ENCODE assay signal across 24 cellular contexts in the genomic region with DNA sequence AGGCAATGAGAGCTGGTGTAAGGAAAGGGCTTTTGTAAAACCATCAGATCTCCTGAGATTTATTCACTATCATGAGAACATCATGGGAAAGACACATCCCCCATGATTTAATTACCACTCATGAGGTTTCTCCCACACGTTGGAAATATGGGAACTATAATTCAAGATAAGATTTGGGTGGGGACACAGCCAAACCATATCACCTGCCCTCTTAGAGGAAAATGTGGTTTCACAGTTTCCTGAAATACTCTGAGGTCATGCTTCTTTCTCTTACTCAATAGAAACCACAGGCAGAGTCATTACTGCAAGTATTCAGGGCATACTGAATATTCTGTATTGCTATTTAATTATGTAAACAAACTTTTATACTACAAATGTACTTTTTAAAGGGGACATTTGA.
DNase-seq lines count a peak whose midpoint lies in the region; ATAC-seq, FAIRE-seq and TF ChIP-seq lines count a peak whose summit lies in the region.
"Had no signal": no experiment of that assay in that cellular context is flagged by ENCODE, and none has a peak within 500 bp of the region (broad histone marks: within the 10 kb centered on the region; RNA-seq: fewer than 3 reads in every experiment).

No MANE protein-coding gene starts in this region.

- H3K4me3 Mint-ChIP-seq in astrocyte (ENCODE audit: unreplicated experiment) (no peak overlapping the region), H9 (no peak overlapping the region)
- no peak overlapping the region for H3K4me3 Mint-ChIP-seq in effector memory CD8-positive, alpha-beta T cell
- H3K4me3 Mint-ChIP-seq: activated CD4-positive, alpha-beta T cell treated with anti-CD3 and anti-CD28 coated beads for 36 hours; activated CD8-positive, alpha-beta memory T cell treated with anti-CD3 and anti-CD28 coated beads, Interleukin-2, amount 10 ng/mL, durations not matched to agents 7 days and 5 days; central memory CD8-positive, alpha-beta T cell; mesothelial cell of epicardium; neural crest cell; stimulated activated memory B cell treated with anti-CD40 and anti-IgM and Interleukin-4, amounts not matched to agents 10 μg/mL and 1 μg/mL and 100 μg/mL, for 72 hours; T-helper 2 cell treated with Interferon-gamma antibody and Interleukin-4, amounts not matched to agents 5 μg/mL and 100 μg/mL, for 36 hours had no signal

- H4K20me1 ChIP-seq in astrocyte (ENCODE audit: insufficient read depth, low read length) (no peaks in the 10 kb centered on the region), H9 (ENCODE audit: control insufficient read depth, insufficient read depth, insufficient read length) (no peaks in the 10 kb centered on the region)

- H3K79me1 ChIP-seq in H9 (ENCODE audit: insufficient read depth, low read depth, low read length, poor library complexity, severe bottlenecking), result no peaks in the 10 kb centered on the region

- H3K9me3 Mint-ChIP-seq in astrocyte (ENCODE audit: unreplicated experiment) (no peaks in the 10 kb centered on the region), H9 (no peaks in the 10 kb centered on the region; a peak in 1 of 5 replicates)
- peaks cover 0 to 6% of the 10 kb centered on the region in 2 donors for H3K9me3 Mint-ChIP-seq in effector memory CD8-positive, alpha-beta T cell
- H3K9me3 Mint-ChIP-seq: mesothelial cell of epicardium, neural crest cell had no signal

- H4K5ac ChIP-seq in H9 (ENCODE audit: insufficient read length, low read depth, low read length), result no peak overlapping the region

- no peak overlapping the region for H4K91ac ChIP-seq in H9 (ENCODE audit: insufficient read length, low read depth, low read length)

- H3K79me2 ChIP-seq in astrocyte (ENCODE audit: insufficient read depth, low read length), result no peaks in the 10 kb centered on the region
- no peaks in the 10 kb centered on the region for H3K79me2 ChIP-seq in H9 (ENCODE audit: insufficient read depth, low read length)

- no peak overlapping the region for H2BK20ac ChIP-seq in H9 (ENCODE audit: low read depth, low read length, poor library complexity, severe bottlenecking)

- no peak for ATAC-seq in GM18520 (IDR thresholded peaks at IDR 0.05; ENCODE audit: unreplicated experiment)
- no peak for ATAC-seq in effector memory CD8-positive, alpha-beta T cell (replicated peaks)
- ATAC-seq: activated CD4-positive, alpha-beta T cell treated with anti-CD3 and anti-CD28 coated beads for 36 hours; activated CD8-positive, alpha-beta memory T cell treated with anti-CD3 and anti-CD28 coated beads, Interleukin-2, amount 10 ng/mL, durations not matched to agents 7 days and 5 days; stimulated activated memory B cell treated with anti-CD40 and anti-IgM and Interleukin-4, amounts not matched to agents 10 μg/mL and 1 μg/mL and 100 μg/mL, for 72 hours had no signal

- DNase-seq in GDM1 (lab: John Stamatoyannopoulos, UW) (peak; percentile 0), NCI-H226 (peak; percentile 70), astrocyte (ENCODE audit: low read depth) (peak; percentile 76), foreskin fibroblast (peak; percentile 1 to 2), NCI-H2107 (lab: John Stamatoyannopoulos, UW) (no peak), H9 (no peak)
- DNase-seq in effector memory CD8-positive, alpha-beta T cell, result no peak
- DNase-seq: ACHN; activated CD4-positive, alpha-beta T cell treated with anti-CD3 and anti-CD28 coated beads for 36 hours; activated CD8-positive, alpha-beta memory T cell treated with anti-CD3 and anti-CD28 coated beads, Interleukin-2, amount 10 ng/mL, durations not matched to agents 7 days and 5 days; effector CD8-positive, alpha-beta T cell; kidney glomerular epithelial cell; NCI-H1092 treated with DMSO at 0.1 percent for 48 hours; NCI-H526; PC-9; SJCRH30 had no signal

- H3K14ac ChIP-seq in H9 (ENCODE audit: insufficient read depth, low read length), result no peak overlapping the region

- no peak overlapping the region for H3K18ac ChIP-seq in H9 (ENCODE audit: insufficient read length, low read depth, low read length)

- H3K23ac ChIP-seq in H9 (ENCODE audit: insufficient read length, low read depth, low read length), result no peak overlapping the region

- no CpG with 5 or more reads among the region's 1 CpG for WGBS in H9 (ENCODE audit: extremely low coverage, insufficient read length, low lambda C conversion rate)

- H3K4me3 ChIP-seq in astrocyte (ENCODE audit: insufficient read depth, low read depth, low read length) (no peak overlapping the region), foreskin fibroblast (ENCODE audit: low read depth in 1 of 2, low read length in 2 of 2) (no peak overlapping the region)
- H3K4me3 ChIP-seq: PC-9, SJCRH30 had no signal

- no peak overlapping the region for H3K4ac ChIP-seq in H9 (ENCODE audit: low read depth, low read length)

- H2AK5ac ChIP-seq in H9 (ENCODE audit: insufficient read length, low read length), result no peak overlapping the region

- H3K23me2 ChIP-seq in H9 (ENCODE audit: insufficient read length, low read depth, low read length, poor library complexity, severe bottlenecking), result no peaks in the 10 kb centered on the region

- no peak overlapping the region for H2BK12ac ChIP-seq in H9 (ENCODE audit: insufficient read length, low read depth, low read length)

- H3K36me3 ChIP-seq in astrocyte (ENCODE audit: insufficient read depth, low read length), result no peaks in the 10 kb centered on the region
- H3K36me3 ChIP-seq: SJCRH30 had no signal

- H3K4me2 ChIP-seq in astrocyte (ENCODE audit: low read length), result no peak overlapping the region
- no peak overlapping the region for H3K4me2 ChIP-seq in H9 (ENCODE audit: insufficient read depth, insufficient read length, low read length)
- H3K4me2 ChIP-seq: PC-9 had no signal

- peaks cover 2% of the 10 kb centered on the region for H3K4me1 Mint-ChIP-seq in astrocyte (ENCODE audit: low read depth, unreplicated experiment)
- peaks cover 4% of the 10 kb centered on the region in 2 experiments for H3K4me1 Mint-ChIP-seq in H9
- no peaks in the 10 kb centered on the region for H3K4me1 Mint-ChIP-seq in effector memory CD8-positive, alpha-beta T cell (ENCODE audit: low read depth in 2 of 2)
- H3K4me1 Mint-ChIP-seq: activated CD4-positive, alpha-beta T cell treated with anti-CD3 and anti-CD28 coated beads for 36 hours; activated CD8-positive, alpha-beta memory T cell treated with anti-CD3 and anti-CD28 coated beads, Interleukin-2, amount 10 ng/mL, durations not matched to agents 7 days and 5 days; central memory CD8-positive, alpha-beta T cell; mesothelial cell of epicardium; neural crest cell; stimulated activated memory B cell treated with anti-CD40 and anti-IgM and Interleukin-4, amounts not matched to agents 10 μg/mL and 1 μg/mL and 100 μg/mL, for 72 hours had no signal

- no peak overlapping the region for H3K27ac ChIP-seq in astrocyte (ENCODE audit: low read depth, low read length)
- H3K27ac ChIP-seq in H9 (ENCODE audit: insufficient read length, low read depth, low read length), result no peak overlapping the region
- H3K27ac ChIP-seq: C4-2B, PC-9, SJCRH30 had no signal

- no peak overlapping the region for H3K56ac ChIP-seq in H9 (ENCODE audit: insufficient read length, low read depth, low read length)

- no peak overlapping the region for H2BK120ac ChIP-seq in H9 (ENCODE audit: low read depth, low read length, poor library complexity, severe bottlenecking)

- H3K36me3 Mint-ChIP-seq in astrocyte (ENCODE audit: low read depth, unreplicated experiment), result no peaks in the 10 kb centered on the region
- H3K36me3 Mint-ChIP-seq in H9 (ENCODE audit: insufficient read depth in 1 of 3, low read depth in 3 of 3), result no peaks in the 10 kb centered on the region
- H3K36me3 Mint-ChIP-seq in effector memory CD8-positive, alpha-beta T cell (ENCODE audit: insufficient read depth), result no peaks in the 10 kb centered on the region
- H3K36me3 Mint-ChIP-seq: activated CD8-positive, alpha-beta memory T cell treated with anti-CD3 and anti-CD28 coated beads, Interleukin-2, amount 10 ng/mL, durations not matched to agents 7 days and 5 days; mesothelial cell of epicardium; stimulated activated memory B cell treated with anti-CD40 and anti-IgM and Interleukin-4, amounts not matched to agents 10 μg/mL and 1 μg/mL and 100 μg/mL, for 72 hours had no signal

- no peak overlapping the region for H2BK5ac ChIP-seq in H9 (ENCODE audit: insufficient read length, low read length)

- H3T11ph ChIP-seq in H9 (ENCODE audit: low read length), result no peak overlapping the region

- H3K27me3 Mint-ChIP-seq in astrocyte (ENCODE audit: low read depth, unreplicated experiment) (no peaks in the 10 kb centered on the region), H9 (ENCODE audit: low read depth) (no peaks in the 10 kb centered on the region)
- H3K27me3 Mint-ChIP-seq in effector memory CD8-positive, alpha-beta T cell, result no peaks in the 10 kb centered on the region
- H3K27me3 Mint-ChIP-seq: activated CD4-positive, alpha-beta T cell treated with anti-CD3 and anti-CD28 coated beads for 36 hours; activated CD8-positive, alpha-beta memory T cell treated with anti-CD3 and anti-CD28 coated beads, Interleukin-2, amount 10 ng/mL, durations not matched to agents 7 days and 5 days; central memory CD8-positive, alpha-beta T cell; stimulated activated memory B cell treated with anti-CD40 and anti-IgM and Interleukin-4, amounts not matched to agents 10 μg/mL and 1 μg/mL and 100 μg/mL, for 72 hours had no signal

- H3K9ac ChIP-seq in astrocyte (ENCODE audit: low read length) (no peak overlapping the region), H9 (ENCODE audit: extremely low read depth, insufficient read length, low read length) (no peak overlapping the region)

- TF ChIP-seq CTCF in astrocyte (IDR thresholded peaks at IDR 0.05; ENCODE audit: insufficient read depth, low read depth, low read length) (no peak), foreskin fibroblast (IDR thresholded peaks at IDR 0.05; ENCODE audit: low read depth, low read length) (no peak), H9 (conservative IDR thresholded peaks at IDR 0.05) (no peak)

- H3K27me3 ChIP-seq in astrocyte (ENCODE audit: insufficient read depth, low read length) (no peaks in the 10 kb centered on the region), H9 (ENCODE audit: insufficient read depth, low read length) (no peaks in the 10 kb centered on the region)
- H3K27me3 ChIP-seq: SJCRH30 had no signal

- no peak overlapping the region for H2AFZ ChIP-seq in astrocyte (ENCODE audit: low read depth, low read length)
- H2AFZ ChIP-seq in H9 (ENCODE audit: low read length), result no peak overlapping the region
- H2AFZ ChIP-seq: PC-9 had no signal

- no peaks in the 10 kb centered on the region for H3K4me1 ChIP-seq in astrocyte (ENCODE audit: insufficient read depth, low read length)
- H3K4me1 ChIP-seq in H9 (ENCODE audit: insufficient read depth, low read length), result no peaks in the 10 kb centered on the region
- H3K4me1 ChIP-seq: SJCRH30 had no signal

- no peak overlapping the region for H2BK15ac ChIP-seq in H9 (ENCODE audit: low read depth, low read length)

- no peak overlapping the region for H4K8ac ChIP-seq in H9 (replicated peaks; ENCODE audit: insufficient read length, low read depth, low read length)

- no peak for FAIRE-seq in astrocyte (lab: Jason Lieb, UNC)

- H3K27ac Mint-ChIP-seq in astrocyte (ENCODE audit: unreplicated experiment) (no peak overlapping the region), H9 (no peak overlapping the region)
- H3K27ac Mint-ChIP-seq in effector memory CD8-positive, alpha-beta T cell, result no peak overlapping the region
- H3K27ac Mint-ChIP-seq: activated CD4-positive, alpha-beta T cell treated with anti-CD3 and anti-CD28 coated beads for 36 hours; activated CD8-positive, alpha-beta memory T cell treated with anti-CD3 and anti-CD28 coated beads, Interleukin-2, amount 10 ng/mL, durations not matched to agents 7 days and 5 days; activated T-helper 2 cell treated with anti-CD3 and anti-CD28 coated beads, Interferon-gamma antibody, Interleukin-2, Interleukin-4, amounts not matched to agents 10 μg/mL and 5 μg/mL and 100 μg/mL, durations not matched to agents 14 hours and 24 hours and 36 hours; mesothelial cell of epicardium; stimulated activated memory B cell treated with anti-CD40 and anti-IgM and Interleukin-4, amounts not matched to agents 10 μg/mL and 1 μg/mL and 100 μg/mL, for 72 hours; T-helper 2 cell treated with Interferon-gamma antibody and Interleukin-4, amounts not matched to agents 5 μg/mL and 100 μg/mL, for 36 hours had no signal

- no peaks in the 10 kb centered on the region for H3K9me3 ChIP-seq in astrocyte (ENCODE audit: insufficient read depth, low read depth, low read length)
- no peaks in the 10 kb centered on the region for H3K9me3 ChIP-seq in H9 (ENCODE audit: control insufficient read depth, low read depth, low read length)
- H3K9me3 ChIP-seq: SJCRH30 had no signal

Comparison
In these comparisons a context has a peak if more than half of its experiments do, and no peak if none do; other contexts are left out.
1. DNase-seq: peak in GDM1 (single experiment), NCI-H226 (single experiment), astrocyte (single experiment) and foreskin fibroblast (2 of 2); none in NCI-H2107 (single experiment), H9 (single experiment) and effector memory CD8-positive, alpha-beta T cell (0 of 3).